ENCODE assay signal across 27 cellular contexts in the genomic region with DNA sequence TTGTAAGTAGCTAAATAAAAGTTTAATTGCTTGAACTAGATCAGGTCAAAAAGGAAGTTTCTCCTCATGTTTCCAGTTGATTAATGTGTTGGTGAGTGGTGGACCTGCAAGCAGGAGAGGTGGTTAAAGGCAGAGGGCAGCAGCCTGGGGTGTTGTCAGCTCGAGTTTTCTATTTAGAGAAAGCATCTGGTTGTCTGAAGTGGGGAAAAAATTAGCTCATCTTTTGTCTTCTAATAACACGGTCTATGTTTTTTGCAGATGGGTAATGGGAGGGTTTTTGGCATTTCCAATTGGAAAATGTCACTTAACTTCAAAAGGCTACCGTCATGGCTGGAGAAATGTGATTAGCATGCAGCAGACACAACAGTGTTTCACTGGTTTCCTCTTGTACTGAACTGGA.
"Had no signal": no experiment of that assay in that cellular context is flagged by ENCODE, and none has a peak within 500 bp of the region (broad histone marks: within the 10 kb centered on the region; RNA-seq: fewer than 3 reads in every experiment).

No MANE protein-coding gene starts in this region.

- H3K36me3 ChIP-seq: adrenal gland, gastrocnemius medialis, lower lobe of right lung, right lobe of liver, transverse colon had no signal

- H3K27me3 ChIP-seq: adrenal gland, body of pancreas, dorsolateral prefrontal cortex, gastrocnemius medialis, right lobe of liver, testis, transverse colon had no signal

- H3K9me3 Mint-ChIP-seq: activated naive CD4-positive, alpha-beta T cell treated with anti-CD3 and anti-CD28 coated beads, Interleukin-2, amount 50 U/mL, for 24 hours; activated T-helper 2 cell treated with anti-CD3 and anti-CD28 coated beads, Interferon-gamma antibody, Interleukin-2, Interleukin-4, amounts not matched to agents 10 μg/mL and 5 μg/mL and 100 μg/mL, durations not matched to agents 14 hours and 24 hours and 36 hours; natural killer cell treated with Interleukin-12 subunit alpha and Interleukin-12 subunit beta and Interleukin-15 and Interleukin-18, amount 100 ng/mL, for 72 hours had no signal

- H3K27me3 Mint-ChIP-seq: activated CD8-positive, alpha-beta memory T cell treated with anti-CD3 and anti-CD28 coated beads, Interleukin-2, amount 10 ng/mL, durations not matched to agents 7 days and 5 days; activated naive CD4-positive, alpha-beta T cell treated with anti-CD3 and anti-CD28 coated beads, Interleukin-2, amount 50 U/mL, for 24 hours; natural killer cell treated with Interleukin-12 subunit alpha and Interleukin-12 subunit beta and Interleukin-15 and Interleukin-18, amount 100 ng/mL, for 72 hours had no signal

- H3K9me3 ChIP-seq: adrenal gland, body of pancreas, gastrocnemius medialis, lower lobe of right lung, right lobe of liver, testis, transverse colon had no signal

- H3K4me3 Mint-ChIP-seq: activated CD8-positive, alpha-beta memory T cell treated with anti-CD3 and anti-CD28 coated beads, Interleukin-2, amount 10 ng/mL, durations not matched to agents 7 days and 5 days; activated CD8-positive, alpha-beta T cell treated with anti-CD3 and anti-CD28 coated beads, Interleukin-2, amount 10 ng/mL, durations not matched to agents 7 days and 5 days; activated naive CD4-positive, alpha-beta T cell treated with anti-CD3 and anti-CD28 coated beads, Interleukin-2, amount 50 U/mL, for 24 hours; natural killer cell treated with Interleukin-12 subunit alpha and Interleukin-12 subunit beta and Interleukin-15 and Interleukin-18, amount 100 ng/mL, for 72 hours had no signal

- H3K27ac ChIP-seq: body of pancreas, coronary artery, dorsolateral prefrontal cortex, gastrocnemius medialis, lower lobe of right lung, right lobe of liver, testis, transverse colon had no signal

- H3K36me3 Mint-ChIP-seq: natural killer cell treated with Interleukin-12 subunit alpha and Interleukin-12 subunit beta and Interleukin-15 and Interleukin-18, amount 100 ng/mL, for 72 hours had no signal

- H3K4me1 ChIP-seq: body of pancreas, gastrocnemius medialis, lower lobe of right lung, right lobe of liver, testis, transverse colon had no signal

- H3K4me1 Mint-ChIP-seq: activated CD8-positive, alpha-beta memory T cell treated with anti-CD3 and anti-CD28 coated beads, Interleukin-2, amount 10 ng/mL, durations not matched to agents 7 days and 5 days had no signal

- H3K4me3 ChIP-seq: adrenal gland, body of pancreas, coronary artery, dorsolateral prefrontal cortex, gastrocnemius medialis, lower lobe of right lung, right lobe of liver, testis, transverse colon had no signal

- ATAC-seq: activated CD8-positive, alpha-beta memory T cell treated with anti-CD3 and anti-CD28 coated beads, Interleukin-2, amount 10 ng/mL, durations not matched to agents 7 days and 5 days; activated CD8-positive, alpha-beta T cell treated with anti-CD3 and anti-CD28 coated beads, Interleukin-2, amount 10 ng/mL, durations not matched to agents 7 days and 5 days; body of pancreas; gastrocnemius medialis; lower lobe of right lung; natural killer cell treated with Interleukin-12 subunit alpha and Interleukin-12 subunit beta and Interleukin-15 and Interleukin-18, amount 100 ng/mL, for 72 hours had no signal

- H3K27ac Mint-ChIP-seq: activated CD8-positive, alpha-beta memory T cell treated with anti-CD3 and anti-CD28 coated beads, Interleukin-2, amount 10 ng/mL, durations not matched to agents 7 days and 5 days; activated CD8-positive, alpha-beta T cell treated with anti-CD3 and anti-CD28 coated beads, Interleukin-2, amount 10 ng/mL, durations not matched to agents 7 days and 5 days; activated naive CD4-positive, alpha-beta T cell treated with anti-CD3 and anti-CD28 coated beads, Interleukin-2, amount 50 U/mL, for 24 hours; activated T-helper 2 cell treated with anti-CD3 and anti-CD28 coated beads, Interferon-gamma antibody, Interleukin-2, Interleukin-4, amounts not matched to agents 10 μg/mL and 5 μg/mL and 100 μg/mL, durations not matched to agents 14 hours and 24 hours and 36 hours; natural killer cell treated with Interleukin-12 subunit alpha and Interleukin-12 subunit beta and Interleukin-15 and Interleukin-18, amount 100 ng/mL, for 72 hours had no signal

- DNase-seq: activated CD8-positive, alpha-beta memory T cell treated with anti-CD3 and anti-CD28 coated beads, Interleukin-2, amount 10 ng/mL, durations not matched to agents 7 days and 5 days; activated CD8-positive, alpha-beta T cell treated with anti-CD3 and anti-CD28 coated beads, Interleukin-2, amount 10 ng/mL, durations not matched to agents 7 days and 5 days; activated T-cell treated with anti-CD3 and anti-CD28 coated beads, Interleukin-2, amount 50 U/mL, for 48 hours; aorta; body of pancreas; dorsolateral prefrontal cortex; effector memory CD4-positive, alpha-beta T cell; erythroblast; gastrocnemius medialis; glutamatergic neuron; hippocampal formation; left cardiac atrium; lower lobe of right lung; mesendoderm; posterior cingulate gyrus; right lobe of liver; stimulated activated CD4-positive, alpha-beta T cell treated with anti-CD3 and anti-CD28 coated beads, Interleukin-4, amount 100 ng/mL, for 4 hours; stimulated activated CD8-positive, alpha-beta memory T cell treated with anti-CD3 and anti-CD28 coated beads, Interleukin-4, amount 100 ng/mL, for 48 hours; stimulated activated naive CD4-positive, alpha-beta T cell; T-helper 2 cell; testis; transverse colon had no signal
